In genomic region chr4:134019657-134020056, GRCh38 we compare ENCODE assay signal across 32 cellular contexts.
"Had no signal": no experiment of that assay in that cellular context is flagged by ENCODE, and none has a peak within 500 bp of the region (broad histone marks: within the 10 kb centered on the region; RNA-seq: fewer than 3 reads in every experiment).

No MANE protein-coding gene starts in this region.

- H3K27me3 Mint-ChIP-seq: naive thymus-derived CD4-positive, alpha-beta T cell; natural killer cell treated with Interleukin-12 subunit alpha and Interleukin-12 subunit beta and Interleukin-15 and Interleukin-18, amount 100 ng/mL, for 72 hours; stimulated activated naive B cell treated with anti-CD40 and anti-IgM and Interleukin-4, amounts not matched to agents 10 μg/mL and 1 μg/mL and 100 μg/mL, for 72 hours had no signal

- H3K4me1 Mint-ChIP-seq: immature natural killer cell; naive thymus-derived CD4-positive, alpha-beta T cell; neural crest cell; stimulated activated naive B cell treated with anti-CD40 and anti-IgM and Interleukin-4, amounts not matched to agents 10 μg/mL and 1 μg/mL and 100 μg/mL, for 72 hours had no signal

- H3K36me3 ChIP-seq: heart right ventricle, left ventricle myocardium inferior, pancreas, prostate gland, stomach, thyroid gland, transverse colon, upper lobe of left lung had no signal

- H3K4me3 Mint-ChIP-seq: immature natural killer cell; naive thymus-derived CD4-positive, alpha-beta T cell; natural killer cell treated with Interleukin-12 subunit alpha and Interleukin-12 subunit beta and Interleukin-15 and Interleukin-18, amount 100 ng/mL, for 72 hours; neural crest cell; stimulated activated naive B cell treated with anti-CD40 and anti-IgM and Interleukin-4, amounts not matched to agents 10 μg/mL and 1 μg/mL and 100 μg/mL, for 72 hours had no signal

- DNase-seq: heart right ventricle; immature natural killer cell; kidney; left ventricle myocardium inferior; midbrain; mucosa of descending colon; naive thymus-derived CD4-positive, alpha-beta T cell; nucleus accumbens; pancreas; posterior cingulate gyrus; retina; right cardiac atrium; stimulated activated CD4-positive, alpha-beta T cell treated with anti-CD3 and anti-CD28 coated beads, Interleukin-12 subunit alpha, Interleukin-12 subunit beta, amount 100 ng/mL, for 4 hours; stimulated activated CD4-positive, alpha-beta T cell treated with anti-CD3 and anti-CD28 coated beads, Interleukin-15, amount 100 ng/mL, for 24 hours; stimulated activated CD4-positive, alpha-beta T cell treated with anti-CD3 and anti-CD28 coated beads, Interleukin-2, amount 100 ng/mL, for 24 hours; stimulated activated CD4-positive, alpha-beta T cell treated with anti-CD3 and anti-CD28 coated beads, Interleukin-4, amount 100 ng/mL, for 1 hour; stimulated activated naive B cell treated with anti-CD40 and anti-IgM and Interleukin-4, amounts not matched to agents 10 μg/mL and 1 μg/mL and 100 μg/mL, for 72 hours; stimulated activated naive CD8-positive, alpha-beta T cell treated with anti-CD3 and anti-CD28 coated beads, Interleukin-15, Interleukin-2, amounts not matched to agents 100 U/mL and 50 U/mL, for 24 hours; stomach; testis; thyroid gland; transverse colon; upper lobe of left lung had no signal

- H3K79me2 ChIP-seq: hepatocyte had no signal

- H3K9me3 Mint-ChIP-seq: neural crest cell; stimulated activated naive B cell treated with anti-CD40 and anti-IgM and Interleukin-4, amounts not matched to agents 10 μg/mL and 1 μg/mL and 100 μg/mL, for 72 hours had no signal

- H3K36me3 Mint-ChIP-seq: immature natural killer cell; naive thymus-derived CD4-positive, alpha-beta T cell; natural killer cell treated with Interleukin-12 subunit alpha and Interleukin-12 subunit beta and Interleukin-15 and Interleukin-18, amount 100 ng/mL, for 72 hours; stimulated activated naive B cell treated with anti-CD40 and anti-IgM and Interleukin-4, amounts not matched to agents 10 μg/mL and 1 μg/mL and 100 μg/mL, for 72 hours had no signal

- H3K27ac Mint-ChIP-seq: immature natural killer cell; naive thymus-derived CD4-positive, alpha-beta T cell; natural killer cell treated with Interleukin-12 subunit alpha and Interleukin-12 subunit beta and Interleukin-15 and Interleukin-18, amount 100 ng/mL, for 72 hours; stimulated activated naive B cell treated with anti-CD40 and anti-IgM and Interleukin-4, amounts not matched to agents 10 μg/mL and 1 μg/mL and 100 μg/mL, for 72 hours had no signal

- FAIRE-seq: islet of Langerhans, kidney, pancreas, urothelium cell line had no signal

- H2AFZ ChIP-seq: hepatocyte had no signal

- H3K27ac ChIP-seq: heart right ventricle, hepatocyte, left ventricle myocardium inferior, pancreas, prostate gland, skin epidermis, stomach, testis, thyroid gland, transverse colon, upper lobe of left lung had no signal

- H3K27me3 ChIP-seq: heart right ventricle, hepatocyte, pancreas, stomach, testis, thyroid gland, transverse colon, upper lobe of left lung had no signal

- ATAC-seq: heart right ventricle; mucosa of descending colon; naive thymus-derived CD4-positive, alpha-beta T cell; natural killer cell treated with Interleukin-12 subunit alpha and Interleukin-12 subunit beta and Interleukin-15 and Interleukin-18, amount 100 ng/mL, for 72 hours; pancreas; right cardiac atrium; sciatic nerve; stimulated activated naive B cell treated with anti-CD40 and anti-IgM and Interleukin-4, amounts not matched to agents 10 μg/mL and 1 μg/mL and 100 μg/mL, for 72 hours; stimulated activated naive CD8-positive, alpha-beta T cell treated with anti-CD3 and anti-CD28 coated beads, Interleukin-15, Interleukin-2, amounts not matched to agents 100 U/mL and 50 U/mL, for 24 hours had no signal

- H3K4me1 ChIP-seq: heart right ventricle, left ventricle myocardium inferior, pancreas, prostate gland, stomach, testis, thyroid gland, transverse colon, upper lobe of left lung had no signal

- H3K9me3 ChIP-seq: heart right ventricle, left ventricle myocardium inferior, mucosa of descending colon, pancreas, prostate gland, stomach, testis, thyroid gland, transverse colon, upper lobe of left lung had no signal

- H3K4me3 ChIP-seq: heart right ventricle, hepatocyte, left ventricle myocardium inferior, lung, mucosa of descending colon, pancreas, prostate gland, skin epidermis, stomach, testis, thyroid gland, transverse colon, upper lobe of left lung had no signal

- H3K4me2 ChIP-seq: hepatocyte had no signal
